16 cellular contexts compared by ENCODE assay signal in the genomic region with DNA sequence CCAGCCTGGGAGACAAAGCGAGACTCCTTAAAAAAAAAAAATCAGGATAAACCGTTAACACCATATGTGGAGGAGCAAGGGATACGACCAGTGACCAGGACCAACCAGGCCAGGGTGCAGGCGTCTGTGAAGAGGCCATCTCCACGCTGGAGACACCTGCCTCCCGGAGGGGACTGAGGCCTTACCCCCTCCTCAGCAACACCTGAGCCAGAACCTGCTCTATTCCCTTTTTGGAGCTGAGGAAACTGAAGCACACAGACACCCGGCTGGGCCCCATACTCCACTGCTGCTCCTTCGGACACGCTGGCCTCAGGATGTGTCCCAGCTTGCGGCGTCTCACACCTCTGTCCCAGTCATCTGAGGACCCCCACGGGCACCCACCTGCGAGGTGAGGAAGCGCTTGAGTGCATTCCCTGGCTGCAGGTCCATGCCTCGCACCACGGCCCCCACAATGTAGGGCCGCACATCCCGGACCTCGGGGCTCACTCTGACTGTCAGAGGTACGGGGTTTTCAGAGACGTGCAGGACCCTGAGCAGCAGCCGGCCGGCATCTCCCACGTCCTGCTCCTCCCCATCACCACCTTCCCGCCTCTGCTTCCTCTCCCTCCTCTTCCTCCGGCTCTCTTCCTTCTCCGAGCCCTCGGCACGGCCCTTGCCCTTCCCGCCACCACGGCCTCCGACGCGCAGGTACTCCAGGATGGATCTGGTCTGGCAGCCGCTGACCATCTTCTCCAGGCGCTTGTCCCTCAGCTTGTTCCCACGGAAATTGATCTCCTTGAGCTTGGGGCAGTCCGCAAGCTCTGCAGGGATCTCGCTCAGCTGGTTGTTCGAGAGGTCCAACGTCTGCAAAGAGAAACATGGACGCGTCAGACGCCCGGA. TPM values are rescaled to one million over a fixed set of nuclear protein-coding genes. Genes with fewer than 3 reads are reported as not detected.
"Had no signal": no experiment of that assay in that cellular context is flagged by ENCODE, and none has a peak within 500 bp of the region (broad histone marks: within the 10 kb centered on the region; RNA-seq: fewer than 3 reads in every experiment).

No MANE protein-coding gene starts in this region.

- ATAC-seq: body of pancreas had no signal

- H3K27ac ChIP-seq: body of pancreas, neural progenitor cell, transverse colon had no signal

- H3K27ac Mint-ChIP-seq: dendritic cell treated with granulocyte-macrophage colony-stimulating factor and Interleukin-4, amounts not matched to agents 40 ng/mL and 50 ng/mL, for 4 days; neural progenitor cell had no signal

- H3K27me3 Mint-ChIP-seq: dendritic cell treated with granulocyte-macrophage colony-stimulating factor and Interleukin-4, amounts not matched to agents 40 ng/mL and 50 ng/mL, for 4 days had no signal

- H3K4me1 Mint-ChIP-seq: neural progenitor cell had no signal

- H3K4me1 ChIP-seq: neural progenitor cell had no signal

- H3K4me3 ChIP-seq: body of pancreas, neural progenitor cell, transverse colon had no signal

- H3K9me3 ChIP-seq: body of pancreas, transverse colon had no signal

- H3K27me3 ChIP-seq: body of pancreas, neural progenitor cell, transverse colon had no signal

- H3K36me3 ChIP-seq: neural progenitor cell had no signal

- H3K9ac ChIP-seq: neural progenitor cell had no signal

- H3K9me3 Mint-ChIP-seq: activated T-cell treated with anti-CD3 and anti-CD28 coated beads, Interleukin-2, amount 50 U/mL, for 4 hours; dendritic cell treated with granulocyte-macrophage colony-stimulating factor and Interleukin-4, amounts not matched to agents 40 ng/mL and 50 ng/mL, for 4 days; neural progenitor cell had no signal

- H3K4me3 Mint-ChIP-seq: activated T-cell treated with anti-CD3 and anti-CD28 coated beads, Interleukin-2, amount 50 U/mL, for 4 hours; dendritic cell treated with granulocyte-macrophage colony-stimulating factor and Interleukin-4, amounts not matched to agents 40 ng/mL and 50 ng/mL, for 4 days; neural progenitor cell had no signal

- DNase-seq: activated T-cell treated with anti-CD3 and anti-CD28 coated beads, Interleukin-2, amount 50 U/mL, for 4 hours; amniotic stem cell; body of pancreas; hippocampal formation; kidney glomerular epithelial cell; mesendoderm; retina; substantia nigra; T1000; transverse colon had no signal

RNA-seq across cellular contexts. Expression of a gene that starts 14.2 kb away (rescaled TPM):
- total RNA-seq: transverse colon had no signal

RNA-seq across cellular contexts. Expression of a gene that starts 34.5 kb away (rescaled TPM):
- total RNA-seq: activated CD8-positive, alpha-beta memory T cell treated with anti-CD3 and anti-CD28 coated beads for 36 hours; activated T-cell treated with anti-CD3 and anti-CD28 coated beads, Interleukin-2, amount 50 U/mL, for 4 hours; body of pancreas; liver; skeletal muscle tissue; transverse colon had no signal
- polyA plus RNA-seq: esophagus, liver had no signal
